In genomic region chr2:219459460-219460311, GRCh38 we compare ENCODE assay signal across 8 cellular contexts. TPM values are rescaled to one million over a fixed set of nuclear protein-coding genes. Genes with fewer than 3 reads are reported as not detected.
A peak's percentile ranks its signal among the peaks of the same experiment; 100 is the strongest.
DNase-seq lines count a peak whose midpoint lies in the region; ATAC-seq, FAIRE-seq and TF ChIP-seq lines count a peak whose summit lies in the region.

No MANE protein-coding gene starts in this region.

- intact Hi-C loops in K562 (cut with micrococcal nuclease) = loop anchor here (1.0 to 2.0 kb wide), 2 partner anchors 17 to 71 kb away; no protein-coding TSS in a partner anchor

- H3K27me3 ChIP-seq in SJCRH30 (no peaks in the 10 kb centered on the region), K562 (ENCODE audit: control insufficient read depth in 2 of 2, insufficient read depth in 2 of 2, low read length in 2 of 2) (no peaks in the 10 kb centered on the region)

- BruUV-seq in K562 (replicated peaks; lab: Mats Ljungman, UMichigan) = no TSS peak

- H3K9me3 ChIP-seq in SJCRH30 (replicated peaks) (no peaks in the 10 kb centered on the region), K562 (replicated peaks; ENCODE audit: control insufficient read depth, insufficient read depth, low read depth, low read length) (no peaks in the 10 kb centered on the region)

- peak overlapping the region; percentile 23 to 63; a peak in 2 of 4 replicates for H3K9ac ChIP-seq in K562 (ENCODE audit: insufficient read depth in 1 of 2, low read depth in 2 of 2, low read length in 2 of 2)

- TF ChIP-seq RAD21 in K562 (CRISPR knock-in tag; conservative IDR thresholded peaks at IDR 0.05 in 1 of 2, IDR thresholded peaks at IDR 0.05 in 1 of 2) = peak; percentile 11 to 75; a peak in 2 of 4 replicates

- 30% methylated on average over 9 of the region's 14 CpGs for WGBS in K562 (ENCODE audit: insufficient coverage, low coverage, missing lambda C conversion rate)

- POLR2A ChIA-PET in K562 (lab: Yijun Ruan, JAX) = interaction anchor here (0.6 to 2.0 kb wide), 3 partner anchors 70 to 320 kb away, joined by 3 to 4 read pairs (median 4); no protein-coding TSS in a partner anchor

- no peaks in the 10 kb centered on the region for H4K20me1 ChIP-seq in K562 (replicated peaks; ENCODE audit: control insufficient read depth, insufficient read depth, low read length)

- peaks cover 16% of the 10 kb centered on the region for H3K4me1 ChIP-seq in SJCRH30
- H3K4me1 ChIP-seq in K562 (replicated peaks in 1 of 2; ENCODE audit: control insufficient read depth in 2 of 2, insufficient read depth in 2 of 2, low read length in 2 of 2) = peaks cover 20 to 31% of the 10 kb centered on the region in 2 experiments

- no peak for TF ChIP-seq EP300 in K562 (IDR thresholded peaks at IDR 0.05; ENCODE audit: low read length)

- H3K79me2 ChIP-seq in K562 (ENCODE audit: control insufficient read depth, insufficient read depth, low read length) = no peaks in the 10 kb centered on the region

- H3K27ac ChIP-seq in SJCRH30 (no peak overlapping the region), K562 (ENCODE audit: extremely low read depth, low read depth, low read length) (peak overlapping the region; percentile 23; the same call in 1 of the 3 replicates)

- peak overlapping the region; percentile 24; the same call in 1 of the 2 replicates for H3K4me2 ChIP-seq in K562 (ENCODE audit: insufficient read depth, low read length)

- no peak for DNase-seq in AG09309 (ENCODE audit: low read depth)
- peak; percentile 70 to 80 for DNase-seq in SJCRH30
- DNase-seq in K562 (ENCODE audit: extremely low read depth in 1 of 4, low spot score in 3 of 4) = peak; percentile 71 to 83 (median 76)
- DNase-seq in iPS-NIHi7 (ENCODE audit: extremely low spot score) = peak; percentile 90
- peak; percentile 53 for DNase-seq in stimulated activated CD4-positive, alpha-beta T cell treated with anti-CD3 and anti-CD28 coated beads, Interleukin-15, amount 100 ng/mL, for 24 hours
- no peak for DNase-seq in NCI-H2107 (lab: John Stamatoyannopoulos, UW)

- H3K36me3 ChIP-seq in SJCRH30 = peaks cover 6% of the 10 kb centered on the region; the same call in 1 of the 2 replicates
- no peaks in the 10 kb centered on the region for H3K36me3 ChIP-seq in K562 (ENCODE audit: control insufficient read depth, insufficient read depth, low read length)

- H3K9me1 ChIP-seq in K562 (ENCODE audit: control insufficient read depth, insufficient read depth, low read length) = no peaks in the 10 kb centered on the region

- TF ChIP-seq CTCF in AG09309 (IDR thresholded peaks at IDR 0.05; ENCODE audit: control insufficient read depth, insufficient read depth, low read depth, low read length, missing control alignments) = peak; percentile 94
- TF ChIP-seq CTCF in K562 (IDR thresholded peaks at IDR 0.05 in 2 of 3, conservative IDR thresholded peaks at IDR 0.05 in 1 of 3; ENCODE audit: insufficient read depth in 2 of 3, low read depth in 1 of 3, low read length in 3 of 3) = peak; percentile 74 to 90 (median 81)

- TF ChIP-seq POLR2A in K562 (conservative IDR thresholded peaks at IDR 0.05) = no peak

- H2AFZ ChIP-seq in K562 (ENCODE audit: low read depth, low read length) = peak overlapping the region; percentile 71; the same call in 1 of the 2 replicates

- CTCF ChIA-PET in K562 (lab: Yijun Ruan, JAX; ENCODE audit: low intra/inter-chr PET ratio) = interaction anchor here (1.2 to 1.6 kb wide), 3 partner anchors 17 to 71 kb away, joined by 3 to 11 read pairs (median 7); no protein-coding TSS in a partner anchor

- ATAC-seq in GM18511 (IDR thresholded peaks at IDR 0.05; ENCODE audit: unreplicated experiment) (peak; percentile 75), HG03378 (IDR thresholded peaks at IDR 0.05; ENCODE audit: unreplicated experiment) (peak; percentile 58), K562 (peak; percentile 92)

- in situ Hi-C loops in K562 (cut with MboI) = no loop called here

- no peak overlapping the region for H3K4me3 ChIP-seq in AG09309 (ENCODE audit: control insufficient read depth, low read depth, low read length)
- no peak overlapping the region for H3K4me3 ChIP-seq in SJCRH30
- H3K4me3 ChIP-seq in K562 = no peak overlapping the region

- peak; percentile 91 for FAIRE-seq in K562 (lab: Jason Lieb, UNC)

RNA-seq across cellular contexts. Expression of gene SPEG, which starts 25.0 kb away (rescaled TPM):
- 21.3 and 26.2 TPM in 2 replicates for total RNA-seq in SJCRH30 (2014; rRNA removed; shearing (Covaris generic))
- total RNA-seq in K562 (2011; cell fraction: chromatin; rRNA removed; ENCODE audit: low replicate concordance) = 12.1 and 39.1 TPM in 2 replicates
- 23.0 and 26.8 TPM in 2 replicates for total RNA-seq in K562 (2011; cell fraction: nucleolus; rRNA removed)
- total RNA-seq in K562 (2011; cell fraction: nucleoplasm; rRNA removed) = 15.2 and 19.2 TPM in 2 replicates
- total RNA-seq in K562 (2014; rRNA removed) = 3.9 and 6.0 TPM in 2 replicates
- total RNA-seq in K562 (2014; rRNA removed; fragmentation: Illumina TruSeq; extraction: Trizol) = 1.3 and 1.5 TPM in 2 replicates
- total RNA-seq in K562 (2015; rRNA removed; fragmentation: Illumina TruSeq; extraction: Trizol) = 3.0 and 3.7 TPM in 2 replicates
- total RNA-seq in K562 (2021) = 6.0 and 8.7 TPM in 2 replicates
- 6.3 and 6.5 TPM in 2 replicates for polyA plus RNA-seq in K562 (2011; rRNA removed)
- 4.6 and 12.1 TPM in 2 replicates for polyA plus RNA-seq in K562 (2011; cell fraction: cytosol; rRNA removed)
- 24.5 and 70.3 TPM in 2 replicates for polyA plus RNA-seq in K562 (2011; cell fraction: nucleus; rRNA removed)
- 9.4 and 12.8 TPM in 2 replicates for polyA plus RNA-seq in K562 (2012)
- polyA plus RNA-seq in K562 (2014; fragmentation: Illumina TruSeq; extraction: Trizol) = 2.4 and 5.5 TPM in 2 replicates
- 1 to 10 TPM in 1 of 2 experiments, under 1 TPM in 1; 0.49 to 1.3 TPM for polyA plus RNA-seq in K562 (2014; fragmentation: Nextera tagmentation; extraction: Ambion mirVana)
- polyA plus RNA-seq in K562 (2014; rRNA removed) = 6.5 and 7.9 TPM in 2 replicates
- 1.5 and 2.0 TPM in 2 replicates for polyA minus RNA-seq in K562 (2011; rRNA and poly(A)+ RNA removed)
- 3.1 and 4.2 TPM in 2 replicates for polyA minus RNA-seq in K562 (2011; cell fraction: cytosol; rRNA and poly(A)+ RNA removed)
- 11.8 and 14.0 TPM in 2 replicates for polyA minus RNA-seq in K562 (2011; cell fraction: nucleus; rRNA and poly(A)+ RNA removed)

RNA-seq across cellular contexts. Expression of gene GMPPA, which starts 39.0 kb away (rescaled TPM):
- total RNA-seq in SJCRH30 (2014; rRNA removed; shearing (Covaris generic)) = 21.9 and 22.1 TPM in 2 replicates
- 76.3 and 182 TPM in 2 replicates for total RNA-seq in K562 (2011; cell fraction: chromatin; rRNA removed; ENCODE audit: low replicate concordance)
- 113 and 116 TPM in 2 replicates for total RNA-seq in K562 (2011; cell fraction: nucleolus; rRNA removed)
- 78.7 and 92.4 TPM in 2 replicates for total RNA-seq in K562 (2011; cell fraction: nucleoplasm; rRNA removed)
- total RNA-seq in K562 (2014; rRNA removed) (66.7 and 93.8 TPM in 2 replicates), K562 (2014; rRNA removed; fragmentation: Illumina TruSeq; extraction: Trizol) (38.5 and 47.9 TPM in 2 replicates), K562 (2015; rRNA removed; fragmentation: Illumina TruSeq; extraction: Trizol) (59.6 and 65.4 TPM in 2 replicates), K562 (2021) (69.7 and 71.3 TPM in 2 replicates)
- polyA plus RNA-seq in K562 (2011; rRNA removed) (101 and 108 TPM in 2 replicates), K562 (2014; fragmentation: Illumina TruSeq; extraction: Trizol) (82.1 and 90.5 TPM in 2 replicates), K562 (2014; fragmentation: Nextera tagmentation; extraction: Ambion mirVana) (10 to 100 TPM in 1 of 2 experiments, 1 to 10 TPM in 1; 7.0 to 24.7 TPM), K562 (2014; rRNA removed) (71.2 and 75.4 TPM in 2 replicates)
- 152 and 203 TPM in 2 replicates for polyA plus RNA-seq in K562 (2011; cell fraction: cytosol; rRNA removed)
- polyA plus RNA-seq in K562 (2011; cell fraction: nucleus; rRNA removed) = 219 and 235 TPM in 2 replicates
- 99.0 and 134 TPM in 2 replicates for polyA plus RNA-seq in K562 (2012)
- polyA minus RNA-seq in K562 (2011; rRNA and poly(A)+ RNA removed) = 73.2 and 103 TPM in 2 replicates
- 47.8 and 64.1 TPM in 2 replicates for polyA minus RNA-seq in K562 (2011; cell fraction: cytosol; rRNA and poly(A)+ RNA removed)
- 38.2 and 59.0 TPM in 2 replicates for polyA minus RNA-seq in K562 (2011; cell fraction: nucleus; rRNA and poly(A)+ RNA removed)

RNA-seq across cellular contexts. Expression of gene DES, which starts 41.5 kb away (rescaled TPM):
- 331 and 376 TPM in 2 replicates for total RNA-seq in SJCRH30 (2014; rRNA removed; shearing (Covaris generic))
- 4.9 and 11.0 TPM in 2 replicates for total RNA-seq in K562 (2011; cell fraction: chromatin; rRNA removed; ENCODE audit: low replicate concordance)
- 5.9 and 8.8 TPM in 2 replicates for total RNA-seq in K562 (2011; cell fraction: nucleolus; rRNA removed)
- total RNA-seq in K562 (2011; cell fraction: nucleoplasm; rRNA removed) = 5.4 and 9.5 TPM in 2 replicates
- total RNA-seq in K562 (2014; rRNA removed) (25.8 and 27.8 TPM in 2 replicates), K562 (2014; rRNA removed; fragmentation: Illumina TruSeq; extraction: Trizol) (12.0 and 18.2 TPM in 2 replicates), K562 (2015; rRNA removed; fragmentation: Illumina TruSeq; extraction: Trizol) (28.3 and 29.1 TPM in 2 replicates), K562 (2021) (17.4 and 21.9 TPM in 2 replicates)
- polyA plus RNA-seq in K562 (2011; rRNA removed) (17.0 and 58.9 TPM in 2 replicates), K562 (2014; fragmentation: Illumina TruSeq; extraction: Trizol) (32.7 and 35.3 TPM in 2 replicates), K562 (2014; fragmentation: Nextera tagmentation; extraction: Ambion mirVana) (1 to 10 TPM; 2.5 to 4.0 TPM), K562 (2014; rRNA removed) (21.2 and 25.1 TPM in 2 replicates)
- polyA plus RNA-seq in K562 (2011; cell fraction: cytosol; rRNA removed) = 13.4 and 60.3 TPM in 2 replicates
- polyA plus RNA-seq in K562 (2011; cell fraction: nucleus; rRNA removed) = 5.3 and 28.7 TPM in 2 replicates
- 21.4 and 54.5 TPM in 2 replicates for polyA plus RNA-seq in K562 (2012)
- polyA minus RNA-seq in K562 (2011; rRNA and poly(A)+ RNA removed) = 8.9 and 64.7 TPM in 2 replicates
- 5.5 and 26.3 TPM in 2 replicates for polyA minus RNA-seq in K562 (2011; cell fraction: cytosol; rRNA and poly(A)+ RNA removed)
- 3.0 and 5.9 TPM in 2 replicates for polyA minus RNA-seq in K562 (2011; cell fraction: nucleus; rRNA and poly(A)+ RNA removed)

RNA-seq across cellular contexts. Expression of gene ASIC4, which starts 54.6 kb away (rescaled TPM):
- total RNA-seq in SJCRH30 (2014; rRNA removed; shearing (Covaris generic)) = 0.46 and 0.67 TPM in 2 replicates
- 14.4 and 30.7 TPM in 2 replicates for total RNA-seq in K562 (2011; cell fraction: chromatin; rRNA removed; ENCODE audit: low replicate concordance)
- 21.7 and 26.1 TPM in 2 replicates for total RNA-seq in K562 (2011; cell fraction: nucleolus; rRNA removed)
- total RNA-seq in K562 (2011; cell fraction: nucleoplasm; rRNA removed) = 15.1 and 18.3 TPM in 2 replicates
- total RNA-seq in K562 (2014; rRNA removed) (17.7 and 24.8 TPM in 2 replicates), K562 (2014; rRNA removed; fragmentation: Illumina TruSeq; extraction: Trizol) (2.3 and 3.8 TPM in 2 replicates), K562 (2015; rRNA removed; fragmentation: Illumina TruSeq; extraction: Trizol) (9.6 and 9.8 TPM in 2 replicates), K562 (2021) (13.5 and 14.7 TPM in 2 replicates)
- polyA plus RNA-seq in K562 (2011; rRNA removed) (2.5 and 8.6 TPM in 2 replicates), K562 (2014; fragmentation: Illumina TruSeq; extraction: Trizol) (4.8 and 5.0 TPM in 2 replicates), K562 (2014; fragmentation: Nextera tagmentation; extraction: Ambion mirVana) (under 1 TPM; 0.07 to 0.08 TPM), K562 (2014; rRNA removed) (19.0 and 19.2 TPM in 2 replicates)
- 4.7 and 5.7 TPM in 2 replicates for polyA plus RNA-seq in K562 (2011; cell fraction: cytosol; rRNA removed)
- 48.9 and 62.7 TPM in 2 replicates for polyA plus RNA-seq in K562 (2011; cell fraction: nucleus; rRNA removed)
- polyA plus RNA-seq in K562 (2012) = 15.2 and 19.8 TPM in 2 replicates
- polyA minus RNA-seq in K562 (2011; rRNA and poly(A)+ RNA removed) = 2.5 and 4.5 TPM in 2 replicates
- polyA minus RNA-seq in K562 (2011; cell fraction: cytosol; rRNA and poly(A)+ RNA removed) = 2.6 and 8.5 TPM in 2 replicates
- polyA minus RNA-seq in K562 (2011; cell fraction: nucleus; rRNA and poly(A)+ RNA removed) = 13.9 and 26.5 TPM in 2 replicates

Comparison
In these comparisons a context has a peak if more than half of its experiments do, and no peak if none do; other contexts are left out.
1. DNase-seq: peak in SJCRH30 (2 of 2), K562 (4 of 4), iPS-NIHi7 (single experiment) and stimulated activated CD4-positive, alpha-beta T cell treated with anti-CD3 and anti-CD28 coated beads, Interleukin-15, amount 100 ng/mL, for 24 hours (single experiment); none in AG09309 (single experiment) and NCI-H2107 (single experiment).
2. RNA of gene DES, which starts 41.5 kb away (total RNA-seq): 331 to 376 TPM in SJCRH30; 4.9 to 29.1 TPM in K562; every median in the first group is over 10 times any median in the second.
3. Peak in every context shown above with its lines, with median percentiles within 50 percentile points of each other: ATAC-seq.